In the genomic region with DNA sequence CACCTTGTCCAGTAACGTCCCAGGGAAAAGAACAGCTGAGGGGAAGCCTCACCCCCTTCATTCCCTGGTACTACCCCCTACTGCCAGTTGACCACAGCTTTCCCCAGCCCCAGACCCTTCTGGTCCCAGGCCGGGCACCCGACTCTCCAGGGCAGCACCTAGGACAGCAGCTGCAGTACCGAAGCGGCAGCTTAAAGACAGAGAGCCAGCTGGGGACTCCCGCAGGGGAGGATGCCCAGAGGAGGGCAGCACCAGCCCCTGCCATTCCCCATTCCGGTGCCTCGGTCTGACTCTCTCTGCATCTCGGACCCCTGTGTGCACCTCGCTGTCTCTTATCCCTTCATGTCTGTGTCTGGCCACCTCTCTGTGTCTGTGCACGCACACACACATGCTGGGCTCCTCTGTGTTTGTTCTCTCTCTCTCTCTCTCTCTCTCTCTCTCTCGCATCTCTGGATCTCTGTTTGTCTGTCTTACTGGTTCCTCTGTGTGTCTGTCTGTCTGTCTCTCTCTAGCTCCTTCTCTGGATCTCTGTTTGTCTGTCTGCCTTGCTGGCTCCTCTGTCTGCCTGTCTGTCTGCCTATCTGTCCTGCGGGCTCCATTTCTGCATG, we compare ENCODE assay signal across 8 cellular contexts. TPM values are rescaled to one million over a fixed set of nuclear protein-coding genes. Genes with fewer than 3 reads are reported as not detected.
DNase-seq lines count a peak whose midpoint lies in the region; ATAC-seq and TF ChIP-seq lines count a peak whose summit lies in the region.

No MANE protein-coding gene starts in this region.

- H3K27me3 ChIP-seq in PC-9 (ENCODE audit: insufficient read depth, low read depth) (peaks cover 98% of the 10 kb centered on the region), gastrocnemius medialis (peaks cover 0 to 2% (median 0%) of the 10 kb centered on the region in 3 donors)

- POLR2A ChIA-PET in PC-9 (lab: Charles Lee; ENCODE audit: unreplicated experiment), result no interaction called here

- no peaks in the 10 kb centered on the region for H3K9me2 ChIP-seq in PC-9 (ENCODE audit: insufficient read depth)

- DNase-seq in ELR (ENCODE audit: low read depth), result peak; percentile 44
- DNase-seq in PC-9, result no peak
- peak; percentile 57 for DNase-seq in activated effector memory CD4-positive, alpha-beta T cell treated with Interleukin-2 at 50 U/mL for 16 hours
- DNase-seq in Right ventricle myocardium superior, result peak; percentile 66
- DNase-seq in gastrocnemius medialis, result no peak
- DNase-seq in occipital lobe (lab: John Stamatoyannopoulos, UW), result no peak

- no peak for TF ChIP-seq POLR2A in gastrocnemius medialis (IDR thresholded peaks at IDR 0.05)

- H3F3A ChIP-seq in PC-9 (ENCODE audit: insufficient read depth, low read depth), result no peaks in the 10 kb centered on the region

- no peaks in the 10 kb centered on the region for H4K20me1 ChIP-seq in PC-9 (ENCODE audit: insufficient read depth)

- H3K4me1 ChIP-seq in PC-9 (replicated peaks; ENCODE audit: insufficient read depth) (no peaks in the 10 kb centered on the region), gastrocnemius medialis (peaks cover 46 to 59% of the 10 kb centered on the region in 2 donors)

- H3K4me2 ChIP-seq in PC-9, result no peak overlapping the region

- no TSS peak for BruUV-seq in PC-9 (replicated peaks; lab: Mats Ljungman, UMichigan)

- peak; percentile 54 for ATAC-seq in HG02798 (IDR thresholded peaks at IDR 0.05; ENCODE audit: poor library complexity, unreplicated experiment)
- ATAC-seq in Right ventricle myocardium superior (ENCODE audit: poor library complexity), result peak; percentile 45
- ATAC-seq in gastrocnemius medialis, result no peak
- no peak for ATAC-seq in GM19467 (IDR thresholded peaks at IDR 0.05; ENCODE audit: unreplicated experiment)

- no peak overlapping the region for H2AFZ ChIP-seq in PC-9

- no peaks in the 10 kb centered on the region for H3K79me2 ChIP-seq in PC-9 (ENCODE audit: low read depth)

- H3K9me3 ChIP-seq in PC-9 (ENCODE audit: insufficient read depth, low read depth) (no peaks in the 10 kb centered on the region), gastrocnemius medialis (no peaks in the 10 kb centered on the region)

- intact Hi-C loops in PC-9 (cut with micrococcal nuclease; ENCODE audit: unreplicated experiment), result no loop called here
- intact Hi-C loops in Right ventricle myocardium superior (cut with DNase I), result no loop called here
- intact Hi-C loops in gastrocnemius medialis (cut with DNase I; ENCODE audit: low total_unique reads), result no loop called here

- H3K4me3 ChIP-seq in PC-9 (no peak overlapping the region), gastrocnemius medialis (no peak overlapping the region)

- no peak overlapping the region for H3K27ac ChIP-seq in PC-9
- H3K27ac ChIP-seq in gastrocnemius medialis, result no peak overlapping the region

- H3K36me3 ChIP-seq in PC-9 (ENCODE audit: low read depth), result no peaks in the 10 kb centered on the region
- H3K36me3 ChIP-seq in gastrocnemius medialis, result no peaks in the 10 kb centered on the region

- in situ Hi-C loops in gastrocnemius medialis (cut with MboI; ENCODE audit: low sequenced_read_pairs in 4 of 4), result loop anchor here in 3 of 4 donors (25.0 kb wide), 1 partner anchor 190 kb away; no protein-coding TSS in a partner anchor

- CTCF ChIA-PET in PC-9 (lab: Charles Lee), result no interaction called here

- TF ChIP-seq CTCF in PC-9 (conservative IDR thresholded peaks at IDR 0.05), result 0 out of 2 replicates have a peak, but pooled peaks have one; percentile 26
- TF ChIP-seq CTCF in gastrocnemius medialis (IDR thresholded peaks at IDR 0.05 in 4 of 5, conservative IDR thresholded peaks at IDR 0.05 in 1 of 5), result peak in 3 of 5 experiments; percentile 20 to 42 (median 33)

RNA-seq across cellular contexts. Expression of a gene that starts 9.4 kb away (rescaled TPM):
- total RNA-seq in PC-9 (2021) (not detected in 2 replicates), Right ventricle myocardium superior (38.9 TPM), gastrocnemius medialis (1 to 10 TPM in 2 of 4 donors, under 1 TPM in 2; 0.07 to 2.5 (median 1.4) TPM), occipital lobe (5.5 TPM)

Comparison
In these comparisons a context has a peak if more than half of its experiments do, and no peak if none do; other contexts are left out.
1. DNase-seq: peak in ELR (single experiment), activated effector memory CD4-positive, alpha-beta T cell treated with Interleukin-2 at 50 U/mL for 16 hours (single experiment) and Right ventricle myocardium superior (single experiment); none in PC-9 (0 of 2), gastrocnemius medialis (0 of 2) and occipital lobe (single experiment).
2. ATAC-seq: peak in HG02798 (single experiment) and Right ventricle myocardium superior (single experiment); none in gastrocnemius medialis (0 of 2) and GM19467 (single experiment).